Comparison of ENCODE assay signal across 1 cellular context in genomic region chr9:36928210-36928609, GRCh38.
TF ChIP-seq lines count a peak whose summit lies in the region.

No MANE protein-coding gene starts in this region.

TF ChIP-seq in HCT116, 20 proteins besides CTCF, POLR2A, EP300 and RAD21 (continued from another document):
- TF ChIP-seq REST (IDR thresholded peaks at IDR 0.05; ENCODE audit: low read depth), result no peak
- TF ChIP-seq ELF1 (IDR thresholded peaks at IDR 0.05; ENCODE audit: borderline replicate concordance, low read depth), result no peak
- TF ChIP-seq ZNF274 (IDR thresholded peaks at IDR 0.05; ENCODE audit: low read depth, low read length), result no peak
- TF ChIP-seq CBX3 (IDR thresholded peaks at IDR 0.05; ENCODE audit: low read depth), result no peak
- no peak for TF ChIP-seq EGR1 (IDR thresholded peaks at IDR 0.05; ENCODE audit: low read depth)
- TF ChIP-seq ZFX (IDR thresholded peaks at IDR 0.05), result no peak
- TF ChIP-seq SP1 (IDR thresholded peaks at IDR 0.05; ENCODE audit: low read depth), result no peak
- TF ChIP-seq FOSL1 (IDR thresholded peaks at IDR 0.05; ENCODE audit: low read depth), result no peak
- no peak for TF ChIP-seq SIN3A (IDR thresholded peaks at IDR 0.05; ENCODE audit: low read depth)
- no peak for TF ChIP-seq ZBTB33 (IDR thresholded peaks at IDR 0.05; ENCODE audit: extremely low read depth, insufficient replicate concordance, low read length)
- no peak for TF ChIP-seq ATF3 (IDR thresholded peaks at IDR 0.05)
- TF ChIP-seq JUND (IDR thresholded peaks at IDR 0.05), result no peak
- no peak for TF ChIP-seq MAX (IDR thresholded peaks at IDR 0.05)
- TF ChIP-seq YY1 (IDR thresholded peaks at IDR 0.05; ENCODE audit: extremely low read depth, insufficient replicate concordance, low read depth, low read length), result no peak
- TF ChIP-seq SRF (IDR thresholded peaks at IDR 0.05; ENCODE audit: low read depth), result no peak
